In the genomic region with DNA sequence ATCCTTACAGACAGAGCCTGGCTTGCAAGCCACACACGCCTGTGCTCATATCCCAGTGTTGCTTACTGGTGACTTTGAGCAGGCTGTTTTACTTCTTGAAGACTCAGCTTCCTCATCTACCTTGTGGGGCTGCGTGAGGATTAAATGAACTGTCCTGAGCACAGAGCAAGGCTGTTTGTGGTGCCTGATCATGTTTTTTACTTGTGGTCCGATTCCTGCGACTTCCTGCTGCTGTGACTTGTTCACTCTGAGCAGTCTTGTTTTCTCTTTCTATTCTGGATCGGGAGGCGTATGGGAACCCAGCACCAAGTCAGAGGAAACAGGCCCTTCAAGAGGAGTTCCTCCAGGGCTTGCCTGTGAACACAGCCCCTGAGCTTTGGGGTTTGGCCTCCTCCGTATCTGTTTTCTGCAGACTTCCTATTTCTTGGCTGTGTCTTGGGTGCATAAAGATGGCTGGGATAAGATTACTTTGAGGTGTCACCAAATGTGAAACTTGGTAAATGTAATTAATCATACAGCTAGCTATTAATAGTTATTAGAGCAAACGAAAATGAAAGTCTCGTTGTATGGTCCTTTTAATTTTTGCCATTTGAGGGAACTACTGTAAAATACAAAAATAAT, we compare ENCODE assay signal across 1 cellular context.
TF ChIP-seq lines count a peak whose summit lies in the region.

No MANE protein-coding gene starts in this region.

TF ChIP-seq in K562, 482 proteins besides CTCF, POLR2A, EP300 and RAD21 (continued from another document and continues in another):
- TF ChIP-seq ZNF512 (tag; IDR thresholded peaks at IDR 0.05) (no peak), ADNP (tag; IDR thresholded peaks at IDR 0.05) (no peak), XRCC4 (IDR thresholded peaks at IDR 0.05; ENCODE audit: extremely low read depth, insufficient read depth, insufficient read length) (no peak), GTF3C2 (IDR thresholded peaks at IDR 0.05; ENCODE audit: borderline replicate concordance, extremely low read depth, insufficient read length) (no peak), ZNF76 (CRISPR knock-in tag; IDR thresholded peaks at IDR 0.05; ENCODE audit: borderline replicate concordance) (no peak), YBX1 (IDR thresholded peaks at IDR 0.05) (no peak), CBFA2T3 (IDR thresholded peaks at IDR 0.05) (peak; percentile 91), ZNF445 (CRISPR knock-in tag; IDR thresholded peaks at IDR 0.05; ENCODE audit: low read depth) (no peak), PTTG1 (tag; IDR thresholded peaks at IDR 0.05; ENCODE audit: low read depth) (no peak), ZNF589 (CRISPR knock-in tag; IDR thresholded peaks at IDR 0.05; ENCODE audit: low read depth) (no peak), YY1 (IDR thresholded peaks at IDR 0.05; ENCODE audit: borderline replicate concordance in 1 of 3, control insufficient read depth in 1 of 3, extremely low read depth in 1 of 3, insufficient read depth in 3 of 3, insufficient read length in 1 of 3, insufficient replicate concordance in 2 of 3, low read depth in 1 of 3, low read length in 2 of 3) (no peak), CHD4 (IDR thresholded peaks at IDR 0.05; ENCODE audit: insufficient read depth, insufficient replicate concordance, low read depth, low read length, poor library complexity, severe bottlenecking) (no peak), RNF2 (IDR thresholded peaks at IDR 0.05) (peak; percentile 78), MYNN (IDR thresholded peaks at IDR 0.05) (no peak), MYNN (CRISPR knock-in tag; IDR thresholded peaks at IDR 0.05) (no peak), POLR2AphosphoS2 (IDR thresholded peaks at IDR 0.05; ENCODE audit: low read length) (no peak), ZNF764 (CRISPR knock-in tag; IDR thresholded peaks at IDR 0.05; ENCODE audit: low read depth) (no peak), MEIS2 (IDR thresholded peaks at IDR 0.05; ENCODE audit: partially characterized antibody) (peak; percentile 96), ATF1 (CRISPR knock-in tag; IDR thresholded peaks at IDR 0.05) (no peak), ATF1 (tag; IDR thresholded peaks at IDR 0.05) (no peak), NR2F6 (CRISPR knock-in tag; IDR thresholded peaks at IDR 0.05) (no peak), PHB2 (IDR thresholded peaks at IDR 0.05; ENCODE audit: low read depth) (no peak), HSF4 (CRISPR knock-in tag; IDR thresholded peaks at IDR 0.05; ENCODE audit: borderline replicate concordance) (no peak), RB1 (IDR thresholded peaks at IDR 0.05; ENCODE audit: low read depth) (no peak), TBL1XR1 (IDR thresholded peaks at IDR 0.05; ENCODE audit: low read length in 2 of 2) (peak in 1 of 2 experiments; percentile 61; a peak in 1 of 4 replicates), FIP1L1 (IDR thresholded peaks at IDR 0.05; ENCODE audit: low read depth, low read length, poor library complexity, severe bottlenecking) (no peak), TAF15 (IDR thresholded peaks at IDR 0.05; ENCODE audit: low read depth, low read length) (no peak), LARP7 (IDR thresholded peaks at IDR 0.05) (no peak), ZNF174 (CRISPR knock-in tag; IDR thresholded peaks at IDR 0.05) (no peak), DDX20 (tag; IDR thresholded peaks at IDR 0.05; ENCODE audit: low read depth) (no peak), MBD1 (CRISPR knock-in tag; IDR thresholded peaks at IDR 0.05) (no peak), TAF1 (IDR thresholded peaks at IDR 0.05; ENCODE audit: control insufficient read depth, extremely low read depth, insufficient read depth, low read length, severe bottlenecking) (no peak), MAFG (tag; conservative IDR thresholded peaks at IDR 0.05) (no peak), KLF6 (CRISPR knock-in tag; IDR thresholded peaks at IDR 0.05; ENCODE audit: borderline replicate concordance) (no peak), HMBOX1 (IDR thresholded peaks at IDR 0.05) (no peak; the same call in 1 of the 2 replicates), ZNF699 (CRISPR knock-in tag; IDR thresholded peaks at IDR 0.05; ENCODE audit: insufficient replicate concordance) (no peak), SMAD2 (IDR thresholded peaks at IDR 0.05; ENCODE audit: low read depth, low read length) (no peak), HBP1 (CRISPR knock-in tag; IDR thresholded peaks at IDR 0.05) (no peak), ZNF239 (CRISPR knock-in tag; IDR thresholded peaks at IDR 0.05) (no peak), SOX6 (IDR thresholded peaks at IDR 0.05) (peak; percentile 55; the same call in 1 of the 2 replicates), BMI1 (IDR thresholded peaks at IDR 0.05; ENCODE audit: low read length) (no peak)
- TF ChIP-seq, protein P1, sequence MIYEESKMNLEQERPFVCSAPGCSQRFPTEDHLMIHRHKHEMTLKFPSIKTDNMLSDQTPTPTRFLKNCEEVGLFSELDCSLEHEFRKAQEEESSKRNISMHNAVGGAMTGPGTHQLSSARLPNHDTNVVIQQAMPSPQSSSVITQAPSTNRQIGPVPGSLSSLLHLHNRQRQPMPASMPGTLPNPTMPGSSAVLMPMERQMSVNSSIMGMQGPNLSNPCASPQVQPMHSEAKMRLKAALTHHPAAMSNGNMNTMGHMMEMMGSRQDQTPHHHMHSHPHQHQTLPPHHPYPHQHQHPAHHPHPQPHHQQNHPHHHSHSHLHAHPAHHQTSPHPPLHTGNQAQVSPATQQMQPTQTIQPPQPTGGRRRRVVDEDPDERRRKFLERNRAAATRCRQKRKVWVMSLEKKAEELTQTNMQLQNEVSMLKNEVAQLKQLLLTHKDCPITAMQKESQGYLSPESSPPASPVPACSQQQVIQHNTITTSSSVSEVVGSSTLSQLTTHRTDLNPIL (CRISPR knock-in tag; IDR thresholded peaks at IDR 0.05), result no peak
- TF ChIP-seq, protein P2, sequence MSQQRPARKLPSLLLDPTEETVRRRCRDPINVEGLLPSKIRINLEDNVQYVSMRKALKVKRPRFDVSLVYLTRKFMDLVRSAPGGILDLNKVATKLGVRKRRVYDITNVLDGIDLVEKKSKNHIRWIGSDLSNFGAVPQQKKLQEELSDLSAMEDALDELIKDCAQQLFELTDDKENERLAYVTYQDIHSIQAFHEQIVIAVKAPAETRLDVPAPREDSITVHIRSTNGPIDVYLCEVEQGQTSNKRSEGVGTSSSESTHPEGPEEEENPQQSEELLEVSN (IDR thresholded peaks at IDR 0.05; ENCODE audit: borderline replicate concordance in 1 of 2, extremely low read depth in 1 of 2, insufficient read depth in 1 of 2, insufficient read length in 1 of 2, low read depth in 1 of 2, low read length in 1 of 2, poor library complexity in 1 of 2, severe bottlenecking in 1 of 2), result no peak
- TF ChIP-seq, protein P3, sequence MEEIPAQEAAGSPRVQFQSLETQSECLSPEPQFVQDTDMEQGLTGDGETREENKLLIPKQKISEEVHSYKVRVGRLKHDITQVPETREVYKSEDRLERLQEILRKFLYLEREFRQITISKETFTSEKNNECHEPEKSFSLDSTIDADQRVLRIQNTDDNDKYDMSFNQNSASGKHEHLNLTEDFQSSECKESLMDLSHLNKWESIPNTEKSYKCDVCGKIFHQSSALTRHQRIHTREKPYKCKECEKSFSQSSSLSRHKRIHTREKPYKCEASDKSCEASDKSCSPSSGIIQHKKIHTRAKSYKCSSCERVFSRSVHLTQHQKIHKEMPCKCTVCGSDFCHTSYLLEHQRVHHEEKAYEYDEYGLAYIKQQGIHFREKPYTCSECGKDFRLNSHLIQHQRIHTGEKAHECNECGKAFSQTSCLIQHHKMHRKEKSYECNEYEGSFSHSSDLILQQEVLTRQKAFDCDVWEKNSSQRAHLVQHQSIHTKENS (CRISPR knock-in tag; IDR thresholded peaks at IDR 0.05), result no peak
- TF ChIP-seq, protein P4, sequence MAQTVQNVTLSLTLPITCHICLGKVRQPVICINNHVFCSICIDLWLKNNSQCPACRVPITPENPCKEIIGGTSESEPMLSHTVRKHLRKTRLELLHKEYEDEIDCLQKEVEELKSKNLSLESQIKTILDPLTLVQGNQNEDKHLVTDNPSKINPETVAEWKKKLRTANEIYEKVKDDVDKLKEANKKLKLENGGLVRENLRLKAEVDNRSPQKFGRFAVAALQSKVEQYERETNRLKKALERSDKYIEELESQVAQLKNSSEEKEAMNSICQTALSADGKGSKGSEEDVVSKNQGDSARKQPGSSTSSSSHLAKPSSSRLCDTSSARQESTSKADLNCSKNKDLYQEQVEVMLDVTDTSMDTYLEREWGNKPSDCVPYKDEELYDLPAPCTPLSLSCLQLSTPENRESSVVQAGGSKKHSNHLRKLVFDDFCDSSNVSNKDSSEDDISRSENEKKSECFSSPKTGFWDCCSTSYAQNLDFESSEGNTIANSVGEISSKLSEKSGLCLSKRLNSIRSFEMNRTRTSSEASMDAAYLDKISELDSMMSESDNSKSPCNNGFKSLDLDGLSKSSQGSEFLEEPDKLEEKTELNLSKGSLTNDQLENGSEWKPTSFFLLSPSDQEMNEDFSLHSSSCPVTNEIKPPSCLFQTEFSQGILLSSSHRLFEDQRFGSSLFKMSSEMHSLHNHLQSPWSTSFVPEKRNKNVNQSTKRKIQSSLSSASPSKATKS (CRISPR knock-in tag; IDR thresholded peaks at IDR 0.05), result no peak
- TF ChIP-seq, protein P5, sequence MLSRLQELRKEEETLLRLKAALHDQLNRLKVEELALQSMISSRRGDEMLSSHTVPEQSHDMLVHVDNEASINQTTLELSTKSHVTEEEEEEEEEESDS (CRISPR knock-in tag; IDR thresholded peaks at IDR 0.05), result no peak
- TF ChIP-seq, protein P6, sequence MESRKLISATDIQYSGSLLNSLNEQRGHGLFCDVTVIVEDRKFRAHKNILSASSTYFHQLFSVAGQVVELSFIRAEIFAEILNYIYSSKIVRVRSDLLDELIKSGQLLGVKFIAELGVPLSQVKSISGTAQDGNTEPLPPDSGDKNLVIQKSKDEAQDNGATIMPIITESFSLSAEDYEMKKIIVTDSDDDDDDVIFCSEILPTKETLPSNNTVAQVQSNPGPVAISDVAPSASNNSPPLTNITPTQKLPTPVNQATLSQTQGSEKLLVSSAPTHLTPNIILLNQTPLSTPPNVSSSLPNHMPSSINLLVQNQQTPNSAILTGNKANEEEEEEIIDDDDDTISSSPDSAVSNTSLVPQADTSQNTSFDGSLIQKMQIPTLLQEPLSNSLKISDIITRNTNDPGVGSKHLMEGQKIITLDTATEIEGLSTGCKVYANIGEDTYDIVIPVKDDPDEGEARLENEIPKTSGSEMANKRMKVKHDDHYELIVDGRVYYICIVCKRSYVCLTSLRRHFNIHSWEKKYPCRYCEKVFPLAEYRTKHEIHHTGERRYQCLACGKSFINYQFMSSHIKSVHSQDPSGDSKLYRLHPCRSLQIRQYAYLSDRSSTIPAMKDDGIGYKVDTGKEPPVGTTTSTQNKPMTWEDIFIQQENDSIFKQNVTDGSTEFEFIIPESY (CRISPR knock-in tag; IDR thresholded peaks at IDR 0.05), result no peak
